1 cellular context compared by ENCODE assay signal in genomic region chr7:104967595-104967994, GRCh38.
TF ChIP-seq lines count a peak whose summit lies in the region.

No MANE protein-coding gene starts in this region.

TF ChIP-seq in SK-N-SH, 30 proteins besides CTCF, POLR2A, EP300 and RAD21 (continued from another document):
- TF ChIP-seq NFIC (IDR thresholded peaks at IDR 0.05; ENCODE audit: borderline replicate concordance): 0 out of 2 replicates have a peak, but pooled peaks have one; percentile 9
- peak; percentile 4; the same call in 1 of the 2 replicates for TF ChIP-seq JUND (IDR thresholded peaks at IDR 0.05)
- no peak for TF ChIP-seq FOXJ3 (CRISPR knock-in tag; IDR thresholded peaks at IDR 0.05)
- no peak for TF ChIP-seq EZH2phosphoT487 (IDR thresholded peaks at IDR 0.05; ENCODE audit: borderline replicate concordance, low read depth)
- peak; percentile 55 for TF ChIP-seq TCF12 (IDR thresholded peaks at IDR 0.05)
